ENCODE assay signal across 9 cellular contexts in genomic region chr13:113647351-113648217, GRCh38. TPM values are rescaled to one million over a fixed set of nuclear protein-coding genes. Genes with fewer than 3 reads are reported as not detected.
A peak's percentile ranks its signal among the peaks of the same experiment; 100 is the strongest.
DNase-seq lines count a peak whose midpoint lies in the region; TF ChIP-seq lines count a peak whose summit lies in the region.
"Had no signal": no experiment of that assay in that cellular context is flagged by ENCODE, and none has a peak within 500 bp of the region (broad histone marks: within the 10 kb centered on the region; RNA-seq: fewer than 3 reads in every experiment).

No MANE protein-coding gene starts in this region.

- H3K4me3 ChIP-seq in GM23248, result no peak overlapping the region
- H3K4me3 ChIP-seq in colonic mucosa, result no peak overlapping the region
- H3K4me3 ChIP-seq in lower leg skin (ENCODE audit: low read depth, poor library complexity, severe bottlenecking), result no peak overlapping the region
- H3K4me3 ChIP-seq: cardiac muscle cell had no signal

- intact Hi-C loops in colonic mucosa (cut with DNase I) (no loop called here), lower leg skin (cut with DNase I; ENCODE audit: low total_unique reads) (no loop called here)

- H3K27me3 ChIP-seq in GM23248 (replicated peaks; ENCODE audit: insufficient read depth), result no peaks in the 10 kb centered on the region
- no peaks in the 10 kb centered on the region for H3K27me3 ChIP-seq in colonic mucosa
- H3K27me3 ChIP-seq: cardiac muscle cell had no signal

- H2AFZ ChIP-seq in GM23248, result no peak overlapping the region

- H3K27ac ChIP-seq in GM23248, result no peak overlapping the region
- peak overlapping the region; percentile 58 for H3K27ac ChIP-seq in colonic mucosa
- H3K27ac ChIP-seq: cardiac muscle cell had no signal

- WGBS in GM23248 (ENCODE audit: low coverage in 1 of 2, low lambda C conversion rate in 2 of 2, missing lambda C conversion rate in 2 of 2), 2 experiments, result 65% methylated on average over 42 of the region's 42 CpGs
- WGBS in lower leg skin, 2 donors, result 54 to 58% methylated on average over 34 to 41 of the region's 42 CpGs

- no peaks in the 10 kb centered on the region for H3K4me1 ChIP-seq in GM23248 (ENCODE audit: insufficient read depth)
- H3K4me1 ChIP-seq in colonic mucosa, result peaks cover 7% of the 10 kb centered on the region

- H4K20me1 ChIP-seq in GM23248 (ENCODE audit: insufficient read depth), result no peaks in the 10 kb centered on the region

- H3K4me2 ChIP-seq in GM23248 (ENCODE audit: unreplicated experiment), result no peak overlapping the region

- H3K9ac ChIP-seq in GM23248, result no peak overlapping the region
- H3K9ac ChIP-seq in colonic mucosa (ENCODE audit: low read depth in 2 of 2, low read length in 2 of 2), result no peak overlapping the region

- H3K9me3 ChIP-seq in GM23248 (ENCODE audit: low read depth) (no peaks in the 10 kb centered on the region), colonic mucosa (no peaks in the 10 kb centered on the region)

- H3K79me2 ChIP-seq in GM23248 (ENCODE audit: insufficient read depth), result no peaks in the 10 kb centered on the region

- no peaks in the 10 kb centered on the region for H3F3A ChIP-seq in GM23248 (ENCODE audit: insufficient read depth)

- H3K36me3 ChIP-seq in GM23248 (ENCODE audit: low read depth), result no peaks in the 10 kb centered on the region
- no peaks in the 10 kb centered on the region for H3K36me3 ChIP-seq in colonic mucosa
- H3K36me3 ChIP-seq: cardiac muscle cell had no signal

- no peaks in the 10 kb centered on the region for H3K9me2 ChIP-seq in GM23248 (ENCODE audit: insufficient read depth)

- DNase-seq in GM23248 (peak; percentile 43), NCI-H510A (lab: John Stamatoyannopoulos, UW) (peak; percentile 82), colonic mucosa (peak; percentile 95), lower leg skin (ENCODE audit: low spot score in 2 of 2) (peak; percentile 79 to 96), SIG-M5 treated with dmso at 0.1 percent for 504 hours (lab: John Stamatoyannopoulos, UW; ENCODE audit: unreplicated experiment) (no peak), amniotic stem cell (lab: John Stamatoyannopoulos, UW) (no peak)
- no peak for DNase-seq in stimulated activated CD4-positive, alpha-beta T cell treated with anti-CD3 and anti-CD28 coated beads, Interleukin-2, amount 100 ng/mL, for 48 hours
- no peak for DNase-seq in stimulated activated CD4-positive, alpha-beta T cell treated with anti-CD3 and anti-CD28 coated beads, Interleukin-4, amount 100 ng/mL, for 1 hour

- TF ChIP-seq POLR2A in lower leg skin (IDR thresholded peaks at IDR 0.05), result no peak

- TF ChIP-seq CTCF in colonic mucosa (IDR thresholded peaks at IDR 0.05), result no peak
- TF ChIP-seq CTCF in lower leg skin (IDR thresholded peaks at IDR 0.05), result no peak

- in situ Hi-C loops in GM23248 (cut with MboI), result no loop called here

RNA-seq across cellular contexts. Expression of gene ATP4B, which starts 10.4 kb away (rescaled TPM):
- total RNA-seq in GM23248 (2014; rRNA removed; shearing (Covaris generic)), result not detected in 2 replicates
- not detected in 2 replicates for polyA plus RNA-seq in GM23248 (2016; fragmentation: Nextera tagmentation; extraction: Ambion mirVana)
- total RNA-seq in colonic mucosa (not detected), lower leg skin (not detected)
- total RNA-seq: cardiac muscle cell had no signal

RNA-seq across cellular contexts. Expression of gene GRK1, which starts 19.4 kb away (rescaled TPM):
- total RNA-seq in GM23248 (2014; rRNA removed; shearing (Covaris generic)), result not detected in 2 replicates
- not detected in 2 replicates for polyA plus RNA-seq in GM23248 (2016; fragmentation: Nextera tagmentation; extraction: Ambion mirVana)
- total RNA-seq in colonic mucosa, result under 1 TPM in 1 of 2 donors, not detected in 1; 0.10 TPM
- total RNA-seq in lower leg skin, result not detected

Comparison
In these comparisons a context has a peak if more than half of its experiments do, and no peak if none do; other contexts are left out.
1. DNase-seq: peak in GM23248 (single experiment), NCI-H510A (single experiment), colonic mucosa (single experiment) and lower leg skin (2 of 2); none in SIG-M5 treated with dmso at 0.1 percent for 504 hours (single experiment), stimulated activated CD4-positive, alpha-beta T cell treated with anti-CD3 and anti-CD28 coated beads, Interleukin-2, amount 100 ng/mL, for 48 hours (0 of 2), stimulated activated CD4-positive, alpha-beta T cell treated with anti-CD3 and anti-CD28 coated beads, Interleukin-4, amount 100 ng/mL, for 1 hour (single experiment) and amniotic stem cell (single experiment).